ENCODE assay signal across 19 cellular contexts in genomic region chr22:46275455-46276129, GRCh38. TPM values are rescaled to one million over a fixed set of nuclear protein-coding genes. Genes with fewer than 3 reads are reported as not detected.
DNase-seq lines count a peak whose midpoint lies in the region; ATAC-seq, FAIRE-seq and TF ChIP-seq lines count a peak whose summit lies in the region.
"Had no signal": no experiment of that assay in that cellular context is flagged by ENCODE, and none has a peak within 500 bp of the region (broad histone marks: within the 10 kb centered on the region; RNA-seq: fewer than 3 reads in every experiment).

No MANE protein-coding gene starts in this region.

- no peak overlapping the region for H3K9ac ChIP-seq in SU-DHL-6 (ENCODE audit: low read length)

- FAIRE-seq in GM12891 (lab: Jason Lieb, UNC) = peak; percentile 35
- FAIRE-seq: endothelial cell of umbilical vein had no signal

- no peak for DNase-seq in GM12891 (ENCODE audit: insufficient read length, low spot score)
- DNase-seq in mucosa of descending colon = no peak
- no peak for DNase-seq in NCI-H128 (lab: John Stamatoyannopoulos, UW; ENCODE audit: unreplicated experiment)
- DNase-seq in AML-193 (lab: John Stamatoyannopoulos, UW) = no peak
- DNase-seq: activated T-cell treated with anti-CD3 and anti-CD28 coated beads, Interleukin-2, amount 50 U/mL, for 72 hours; BE2C; colonic mucosa; islet precursor cell; KBM-7; NCI-H1105; NCI-H526; stimulated activated CD4-positive, alpha-beta T cell treated with anti-CD3 and anti-CD28 coated beads, Interleukin-4, amount 100 ng/mL, for 1 hour; substantia nigra; T-helper 17 cell had no signal

- H4K20me1 ChIP-seq in SU-DHL-6 (ENCODE audit: low read depth, low read length) = no peaks in the 10 kb centered on the region

- H3K4me2 ChIP-seq in SU-DHL-6 (ENCODE audit: low read depth, low read length, poor library complexity, severe bottlenecking) = no peak overlapping the region
- H3K4me2 ChIP-seq: hepatocyte had no signal

- H3K79me2 ChIP-seq in SU-DHL-6 (ENCODE audit: insufficient read depth, low read length) = no peaks in the 10 kb centered on the region
- H3K79me2 ChIP-seq: hepatocyte had no signal

- H3K27me3 ChIP-seq in SU-DHL-6 (ENCODE audit: low read length) = no peaks in the 10 kb centered on the region
- H3K27me3 ChIP-seq: BE2C, colonic mucosa, hepatocyte had no signal

- intact Hi-C loops in mucosa of descending colon (cut with DNase I, micrococcal nuclease) = no loop called here

- H3K4me3 ChIP-seq in SU-DHL-6 (ENCODE audit: insufficient read depth, low read length, poor library complexity, severe bottlenecking) (no peak overlapping the region), mucosa of descending colon (no peak overlapping the region)
- H3K4me3 ChIP-seq: colonic mucosa, hepatocyte had no signal

- H3K9me3 ChIP-seq in SU-DHL-6 (ENCODE audit: insufficient read depth, low read length) (no peaks in the 10 kb centered on the region), mucosa of descending colon (no peaks in the 10 kb centered on the region)
- H3K9me3 ChIP-seq: BE2C, colonic mucosa had no signal

- H3K36me3 ChIP-seq in SU-DHL-6 (ENCODE audit: low read length) (no peaks in the 10 kb centered on the region), mucosa of descending colon (ENCODE audit: low read depth) (peaks cover 23% of the 10 kb centered on the region)

- no peaks in the 10 kb centered on the region for H3F3A ChIP-seq in SU-DHL-6 (ENCODE audit: insufficient read depth)

- H2AFZ ChIP-seq in SU-DHL-6 (ENCODE audit: low read depth, low read length, severe bottlenecking) = peak overlapping the region; percentile 87
- H2AFZ ChIP-seq: hepatocyte had no signal

- H3K4me1 ChIP-seq in mucosa of descending colon (ENCODE audit: low read depth) = no peaks in the 10 kb centered on the region
- H3K4me1 ChIP-seq: BE2C, colonic mucosa had no signal

- TF ChIP-seq POLR2A in GM12891 (IDR thresholded peaks at IDR 0.05; ENCODE audit: low read depth, low read length) = no peak

- H3K9me2 ChIP-seq in SU-DHL-6 (replicated peaks; ENCODE audit: insufficient read depth, low read length) = no peaks in the 10 kb centered on the region

- H3K27ac ChIP-seq in SU-DHL-6 (ENCODE audit: low read depth, low read length) = no peak overlapping the region
- H3K27ac ChIP-seq: colonic mucosa, hepatocyte, VCaP had no signal

- no peak for TF ChIP-seq CTCF in SU-DHL-6 (IDR thresholded peaks at IDR 0.05; ENCODE audit: insufficient read depth, low read length, poor library complexity, severe bottlenecking)
- no peak for TF ChIP-seq CTCF in mucosa of descending colon (IDR thresholded peaks at IDR 0.05)

- ATAC-seq in mucosa of descending colon (peak; percentile 30), HG03378 (IDR thresholded peaks at IDR 0.05; ENCODE audit: unreplicated experiment) (no peak)
- ATAC-seq: activated T-cell treated with anti-CD3 and anti-CD28 coated beads, Interleukin-2, amount 50 U/mL, for 72 hours; T-helper 17 cell had no signal

TF ChIP-seq in GM12891, 5 proteins besides CTCF, POLR2A, EP300 and RAD21:
- no peak for TF ChIP-seq PAX5 (IDR thresholded peaks at IDR 0.05; ENCODE audit: insufficient read depth, low read length, severe bottlenecking)
- no peak for TF ChIP-seq POU2F2 (IDR thresholded peaks at IDR 0.05; ENCODE audit: low read depth, low read length)
- TF ChIP-seq TAF1 (IDR thresholded peaks at IDR 0.05; ENCODE audit: low read depth, low read length) = no peak
- no peak for TF ChIP-seq POLR2AphosphoS5 (IDR thresholded peaks at IDR 0.05; ENCODE audit: low read depth, low read length)
- no peak for TF ChIP-seq SPI1 (IDR thresholded peaks at IDR 0.05; ENCODE audit: low read depth, low read length)
TF ChIP-seq in GM12891: peak in this region for 0.

RNA-seq across cellular contexts. Expression of gene TTC38, which starts 7.8 kb away (rescaled TPM):
- 17.4 TPM for polyA plus RNA-seq in GM12891 (2012; ENCODE audit: low read depth, missing spikeins)
- total RNA-seq in mucosa of descending colon = 100 to 1,000 TPM in 1 of 3 donors, 10 to 100 TPM in 2; 70.2 to 157 (median 90.7) TPM

RNA-seq across cellular contexts. Expression of gene PKDREJ, which starts 12.4 kb away (rescaled TPM):
- 0.04 TPM for polyA plus RNA-seq in GM12891 (2012; ENCODE audit: low read depth, missing spikeins)
- under 1 TPM; 0.35 to 0.75 (median 0.36) TPM for total RNA-seq in mucosa of descending colon
- total RNA-seq: activated T-cell treated with anti-CD3 and anti-CD28 coated beads, Interleukin-2, amount 50 U/mL, for 72 hours; endothelial cell of umbilical vein; hepatocyte; T-helper 17 cell had no signal
- polyA plus RNA-seq: endothelial cell of umbilical vein had no signal

RNA-seq across cellular contexts. Expression of gene GTSE1, which starts 21.1 kb away (rescaled TPM):
- 16.2 TPM for polyA plus RNA-seq in GM12891 (2012; ENCODE audit: low read depth, missing spikeins)
- 10 to 100 TPM in 1 of 3 donors, 1 to 10 TPM in 2; 1.6 to 10.9 (median 3.6) TPM for total RNA-seq in mucosa of descending colon

RNA-seq across cellular contexts. Expression of gene CDPF1, which starts 25.5 kb away (rescaled TPM):
- 11.5 TPM for polyA plus RNA-seq in GM12891 (2012; ENCODE audit: low read depth, missing spikeins)
- total RNA-seq in mucosa of descending colon = 10 to 100 TPM in 1 of 3 donors, 1 to 10 TPM in 2; 6.6 to 10.4 (median 6.7) TPM

RNA-seq across cellular contexts. Expression of gene TRMU, which starts 59.9 kb away (rescaled TPM):
- 27.3 TPM for polyA plus RNA-seq in GM12891 (2012; ENCODE audit: low read depth, missing spikeins)
- total RNA-seq in mucosa of descending colon = 10 to 100 TPM; 40.5 to 41.5 (median 41.2) TPM
